10 cellular contexts compared by ENCODE assay signal in genomic region chr17:42325026-42325425, GRCh38. TPM values are rescaled to one million over a fixed set of nuclear protein-coding genes. Genes with fewer than 3 reads are reported as not detected.
DNase-seq lines count a peak whose midpoint lies in the region; ATAC-seq and TF ChIP-seq lines count a peak whose summit lies in the region.
"Had no signal": no experiment of that assay in that cellular context is flagged by ENCODE, and none has a peak within 500 bp of the region (broad histone marks: within the 10 kb centered on the region; RNA-seq: fewer than 3 reads in every experiment).

No MANE protein-coding gene starts in this region.

- H3K27me3 Mint-ChIP-seq in activated naive CD8-positive, alpha-beta T cell treated with anti-CD3 and anti-CD28 coated beads for 36 hours: no peaks in the 10 kb centered on the region

- no peaks in the 10 kb centered on the region for H3K9me3 ChIP-seq in thoracic aorta

- H3K4me3 ChIP-seq in thoracic aorta: no peak overlapping the region

- ATAC-seq in thoracic aorta (ENCODE audit: insufficient number of reproducible peaks, low FRiP score, low read depth): peak; percentile 71
- no peak for ATAC-seq in GM19455 (IDR thresholded peaks at IDR 0.05; ENCODE audit: unreplicated experiment)

- no peaks in the 10 kb centered on the region for H3K27me3 ChIP-seq in thoracic aorta (replicated peaks; ENCODE audit: insufficient read depth)

- DNase-seq in HT-29 (ENCODE audit: low spot score): peak; percentile 34
- DNase-seq in activated naive CD8-positive, alpha-beta T cell treated with anti-CD3 and anti-CD28 coated beads for 36 hours: no peak
- peak; percentile 83 for DNase-seq in glomerular visceral epithelial cell (ENCODE audit: extremely low spot score)
- DNase-seq in thoracic aorta (ENCODE audit: low spot score): peak; percentile 52
- DNase-seq in NCI-H187 treated with DMSO at 0.1 percent for 48 hours (lab: John Stamatoyannopoulos, UW): no peak
- DNase-seq in NCI-H1092 treated with DMSO at 0.1 percent for 48 hours (lab: John Stamatoyannopoulos, UW): no peak
- DNase-seq: immature natural killer cell; NCI-H1417 treated with DMSO at 0.1 percent for 48 hours; stimulated activated CD4-positive, alpha-beta T cell treated with anti-CD3 and anti-CD28 coated beads, Interleukin-4, amount 100 ng/mL, for 1 hour had no signal

- H3K4me3 Mint-ChIP-seq in activated naive CD8-positive, alpha-beta T cell treated with anti-CD3 and anti-CD28 coated beads for 36 hours: no peak overlapping the region
- H3K4me3 Mint-ChIP-seq: immature natural killer cell had no signal

- H3K9me3 Mint-ChIP-seq in activated naive CD8-positive, alpha-beta T cell treated with anti-CD3 and anti-CD28 coated beads for 36 hours: no peaks in the 10 kb centered on the region
- H3K9me3 Mint-ChIP-seq: immature natural killer cell had no signal

- H3K4me1 Mint-ChIP-seq in activated naive CD8-positive, alpha-beta T cell treated with anti-CD3 and anti-CD28 coated beads for 36 hours: peaks cover 31% of the 10 kb centered on the region

- TF ChIP-seq CTCF in thoracic aorta (IDR thresholded peaks at IDR 0.05): no peak

- H3K36me3 Mint-ChIP-seq in activated naive CD8-positive, alpha-beta T cell treated with anti-CD3 and anti-CD28 coated beads for 36 hours: peaks cover 54% of the 10 kb centered on the region

- peak overlapping the region; percentile 29 for H3K27ac Mint-ChIP-seq in activated naive CD8-positive, alpha-beta T cell treated with anti-CD3 and anti-CD28 coated beads for 36 hours
- H3K27ac Mint-ChIP-seq: immature natural killer cell had no signal

- peaks cover 16 to 40% of the 10 kb centered on the region in 2 donors for H3K4me1 ChIP-seq in thoracic aorta (ENCODE audit: control insufficient read depth in 1 of 2, low read depth in 2 of 2)

- peak overlapping the region; percentile 27 to 72 for H3K27ac ChIP-seq in thoracic aorta

- H3K36me3 ChIP-seq in thoracic aorta: peaks cover 52% of the 10 kb centered on the region

RNA-seq across cellular contexts. Expression of gene STAT5A, which starts 36.7 kb away (rescaled TPM):
- total RNA-seq in HT-29 (2014; rRNA removed; shearing (Covaris generic)): 11.3 and 11.7 TPM in 2 replicates
- total RNA-seq in activated naive CD8-positive, alpha-beta T cell treated with anti-CD3 and anti-CD28 coated beads for 36 hours: 100 to 1,000 TPM; 116 to 121 TPM
- 10 to 100 TPM; 65.5 to 69.8 TPM for total RNA-seq in thoracic aorta

RNA-seq across cellular contexts. Expression of gene STAT5B, which starts 48.8 kb away (rescaled TPM):
- total RNA-seq in HT-29 (2014; rRNA removed; shearing (Covaris generic)): 11.1 and 13.9 TPM in 2 replicates
- total RNA-seq in activated naive CD8-positive, alpha-beta T cell treated with anti-CD3 and anti-CD28 coated beads for 36 hours: 10 to 100 TPM; 60.7 to 68.6 TPM
- total RNA-seq in thoracic aorta: 100 to 1,000 TPM in 1 of 2 donors, 10 to 100 TPM in 1; 95.2 to 117 TPM

Comparison
In these comparisons a context has a peak if more than half of its experiments do, and no peak if none do; other contexts are left out.
1. DNase-seq: peak in HT-29 (single experiment), glomerular visceral epithelial cell (single experiment) and thoracic aorta (single experiment); none in activated naive CD8-positive, alpha-beta T cell treated with anti-CD3 and anti-CD28 coated beads for 36 hours (single experiment), NCI-H187 treated with DMSO at 0.1 percent for 48 hours (single experiment) and NCI-H1092 treated with DMSO at 0.1 percent for 48 hours (single experiment).